ENCODE assay signal across 24 cellular contexts in the genomic region with DNA sequence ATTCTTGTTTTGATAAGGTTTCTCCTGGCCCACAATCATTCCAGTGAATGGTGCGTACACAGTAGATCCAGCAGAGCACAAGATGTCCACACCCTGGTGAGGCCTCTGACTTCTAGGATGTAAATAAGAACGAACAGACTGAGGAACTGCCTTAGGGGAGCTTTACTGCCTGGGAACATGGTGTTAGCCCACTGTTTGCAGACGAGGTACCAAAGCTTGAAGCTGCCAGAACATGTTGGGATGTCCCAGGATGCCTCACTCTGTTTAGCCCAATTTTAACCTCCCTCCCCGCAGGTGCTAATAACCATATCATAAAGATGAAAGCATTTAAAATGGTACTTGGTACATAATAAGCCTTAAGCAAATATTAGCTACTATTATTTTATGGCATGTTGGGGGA. TPM values are rescaled to one million over a fixed set of nuclear protein-coding genes. Genes with fewer than 3 reads are reported as not detected.
"Had no signal": no experiment of that assay in that cellular context is flagged by ENCODE, and none has a peak within 500 bp of the region (broad histone marks: within the 10 kb centered on the region; RNA-seq: fewer than 3 reads in every experiment).

No MANE protein-coding gene starts in this region.

- H3K9me3 ChIP-seq: colonic mucosa, esophagus squamous epithelium, neutrophil, stomach, thoracic aorta had no signal

- H3K4me1 Mint-ChIP-seq: naive thymus-derived CD4-positive, alpha-beta T cell; nephron progenitor cell had no signal

- H3K4me3 Mint-ChIP-seq: naive thymus-derived CD4-positive, alpha-beta T cell; nephron progenitor cell had no signal

- H3K4me3 ChIP-seq: colonic mucosa, esophagus squamous epithelium, lung, stomach, thoracic aorta had no signal

- H3K9me3 Mint-ChIP-seq: nephron progenitor cell had no signal

- H3K36me3 Mint-ChIP-seq: naive thymus-derived CD4-positive, alpha-beta T cell had no signal

- H3K27ac Mint-ChIP-seq: naive thymus-derived CD4-positive, alpha-beta T cell; nephron progenitor cell had no signal

- DNase-seq: colonic mucosa; dermis blood vessel endothelial cell; esophagus squamous epithelium; kidney; left cardiac atrium; left ventricle myocardium superior; naive thymus-derived CD4-positive, alpha-beta T cell; nephron progenitor cell; stimulated activated CD4-positive, alpha-beta T cell treated with anti-CD3 and anti-CD28 coated beads, Interleukin-12 subunit alpha, Interleukin-12 subunit beta, amount 100 ng/mL, for 4 hours; stimulated activated naive CD4-positive, alpha-beta T cell; stomach; substantia nigra; trophoblast cell had no signal

- H3K27me3 ChIP-seq: colonic mucosa had no signal

- ATAC-seq: left cardiac atrium; left ventricle myocardium superior; naive thymus-derived CD4-positive, alpha-beta T cell; sciatic nerve had no signal

- H3K36me3 ChIP-seq: colonic mucosa, esophagus squamous epithelium, neutrophil, stomach, thoracic aorta had no signal

- H3K27ac ChIP-seq: colonic mucosa, esophagus squamous epithelium, neutrophil, stomach, thoracic aorta had no signal

- H3K4me1 ChIP-seq: colonic mucosa, esophagus squamous epithelium, stomach had no signal

- FAIRE-seq: kidney had no signal

RNA-seq across cellular contexts. Expression of a gene that starts 3.5 kb away (rescaled TPM):
- total RNA-seq: colonic mucosa; dermis blood vessel endothelial cell; epithelial cell of proximal tubule; esophagus squamous epithelium; kidney; left cardiac atrium; left ventricle myocardium superior; lung; mesenteric fat pad; mononuclear cell; naive thymus-derived CD4-positive, alpha-beta T cell; osteoblast; pulmonary artery endothelial cell; sciatic nerve; skeletal muscle tissue; stomach; thoracic aorta; urinary bladder had no signal
- polyA plus RNA-seq: lung; naive thymus-derived CD4-positive, alpha-beta T cell; stomach; urinary bladder had no signal

RNA-seq across cellular contexts. Expression of a gene that starts 55.6 kb away (rescaled TPM):
- total RNA-seq: colonic mucosa, dermis blood vessel endothelial cell, epithelial cell of proximal tubule, esophagus squamous epithelium, kidney, left cardiac atrium, left ventricle myocardium superior, lung, mesenteric fat pad, mononuclear cell, osteoblast, pulmonary artery endothelial cell, sciatic nerve, skeletal muscle tissue, stomach, thoracic aorta, urinary bladder had no signal
- polyA plus RNA-seq: lung; naive thymus-derived CD4-positive, alpha-beta T cell; stomach; urinary bladder had no signal
